ENCODE assay signal across 16 cellular contexts in genomic region chr2:159790323-159790722, GRCh38. TPM values are rescaled to one million over a fixed set of nuclear protein-coding genes. Genes with fewer than 3 reads are reported as not detected.
A peak's percentile ranks its signal among the peaks of the same experiment; 100 is the strongest.
DNase-seq lines count a peak whose midpoint lies in the region; ATAC-seq, FAIRE-seq and TF ChIP-seq lines count a peak whose summit lies in the region.
"Had no signal": no experiment of that assay in that cellular context is flagged by ENCODE, and none has a peak within 500 bp of the region (broad histone marks: within the 10 kb centered on the region; RNA-seq: fewer than 3 reads in every experiment).

No MANE protein-coding gene starts in this region.

- peaks cover 14% of the 10 kb centered on the region for H3K4me1 ChIP-seq in OCI-LY3 (ENCODE audit: low read length)
- H3K4me1 ChIP-seq in naive thymus-derived CD4-positive, alpha-beta T cell (ENCODE audit: control insufficient read depth in 2 of 2, insufficient read depth in 2 of 2, low read length in 2 of 2) = no peaks in the 10 kb centered on the region
- H3K4me1 ChIP-seq: A549 had no signal

- no peaks in the 10 kb centered on the region for H3K9me3 Mint-ChIP-seq in CD14-positive monocyte
- no peaks in the 10 kb centered on the region for H3K9me3 Mint-ChIP-seq in naive thymus-derived CD4-positive, alpha-beta T cell
- H3K9me3 Mint-ChIP-seq: HFFc6 had no signal

- POLR2A ChIA-PET in naive thymus-derived CD4-positive, alpha-beta T cell (lab: Charles Lee) = no interaction called here

- TF ChIP-seq CTCF in CD14-positive monocyte (IDR thresholded peaks at IDR 0.05) = no peak
- no peak for TF ChIP-seq CTCF in OCI-LY3 (IDR thresholded peaks at IDR 0.05; ENCODE audit: low read depth, low read length)

- H3K4me1 Mint-ChIP-seq in CD14-positive monocyte = peaks cover 82% of the 10 kb centered on the region
- peaks cover 0 to 11% (median 0%) of the 10 kb centered on the region in 7 donors for H3K4me1 Mint-ChIP-seq in naive thymus-derived CD4-positive, alpha-beta T cell

- CTCF ChIA-PET in naive thymus-derived CD4-positive, alpha-beta T cell (lab: Charles Lee) = no interaction called here

- H3K27ac ChIP-seq in OCI-LY3 (ENCODE audit: low read length) = no peak overlapping the region
- H3K27ac ChIP-seq in naive thymus-derived CD4-positive, alpha-beta T cell (ENCODE audit: low read depth, low read length) = no peak overlapping the region
- H3K27ac ChIP-seq: A549, C4-2B, KMS-11 had no signal

- intact Hi-C loops in CD14-positive monocyte (cut with micrococcal nuclease) = no loop called here
- intact Hi-C loops in naive thymus-derived CD4-positive, alpha-beta T cell (cut with micrococcal nuclease) = loop anchor here in 1 of 2 donors (10.0 kb wide), 1 partner anchor 176 kb away; the partner anchor contains the start of gene BAZ2B

- no peak overlapping the region for H2AFZ ChIP-seq in OCI-LY3 (ENCODE audit: low read depth, low read length)

- peak; percentile 18 for FAIRE-seq in GM19239 (lab: Jason Lieb, UNC)
- FAIRE-seq: A549 had no signal

- ATAC-seq in HG02852 (IDR thresholded peaks at IDR 0.05; ENCODE audit: unreplicated experiment) = peak; percentile 62
- no peak for ATAC-seq in naive thymus-derived CD4-positive, alpha-beta T cell
- ATAC-seq: A549 had no signal

- DNase-seq in CD14-positive monocyte (ENCODE audit: low spot score) (no peak), GM19239 (ENCODE audit: insufficient read length, low spot score) (no peak), iPS-NIHi7 (ENCODE audit: extremely low spot score) (no peak), DMS53 treated with DMSO at 0.1 percent for 48 hours (lab: John Stamatoyannopoulos, UW; ENCODE audit: unreplicated experiment) (no peak), hippocampal formation (lab: John Stamatoyannopoulos, UW) (no peak)
- no peak for DNase-seq in naive thymus-derived CD4-positive, alpha-beta T cell
- DNase-seq: HFFc6, NCI-H1048, NCI-H1436 treated with DMSO at 0.1 percent for 48 hours, NCI-H2029 treated with DMSO at 0.1 percent for 48 hours, NCI-H748 treated with DMSO at 0.1 percent for 48 hours had no signal

- peak overlapping the region; percentile 19; the same call in 1 of the 2 replicates for H3K4me2 ChIP-seq in OCI-LY3 (ENCODE audit: low read length)
- H3K4me2 ChIP-seq: A549, KMS-11 had no signal

- peak overlapping the region in 6 of 7 donors; percentile 7 to 84 (median 53) for H3K27ac Mint-ChIP-seq in CD14-positive monocyte
- no peak overlapping the region for H3K27ac Mint-ChIP-seq in naive thymus-derived CD4-positive, alpha-beta T cell
- H3K27ac Mint-ChIP-seq: HFFc6 had no signal

- peaks cover 0 to 13% of the 10 kb centered on the region in 2 donors for H3K36me3 Mint-ChIP-seq in CD14-positive monocyte
- peaks cover 0 to 9% (median 0%) of the 10 kb centered on the region in 5 donors for H3K36me3 Mint-ChIP-seq in naive thymus-derived CD4-positive, alpha-beta T cell

- no peak overlapping the region for H3K9ac ChIP-seq in OCI-LY3 (ENCODE audit: low read length)
- H3K9ac ChIP-seq: KMS-11 had no signal

- no peaks in the 10 kb centered on the region for H3K27me3 ChIP-seq in OCI-LY3 (ENCODE audit: low read depth, low read length)
- H3K27me3 ChIP-seq in naive thymus-derived CD4-positive, alpha-beta T cell (ENCODE audit: control insufficient read depth in 2 of 2, insufficient read depth in 2 of 2, low read length in 2 of 2) = no peaks in the 10 kb centered on the region

- H3K4me3 ChIP-seq in OCI-LY3 (ENCODE audit: low read length) = no peak overlapping the region
- H3K4me3 ChIP-seq in naive thymus-derived CD4-positive, alpha-beta T cell (ENCODE audit: low read length) = no peak overlapping the region
- H3K4me3 ChIP-seq: A549 had no signal

- H3K79me2 ChIP-seq in OCI-LY3 (ENCODE audit: low read length) = no peaks in the 10 kb centered on the region

- H3K4me3 Mint-ChIP-seq in CD14-positive monocyte = peak overlapping the region in 1 of 2 donors; percentile 20
- H3K4me3 Mint-ChIP-seq in naive thymus-derived CD4-positive, alpha-beta T cell = no peak overlapping the region
- H3K4me3 Mint-ChIP-seq: HFFc6 had no signal

- no peaks in the 10 kb centered on the region for H3K36me3 ChIP-seq in OCI-LY3 (replicated peaks; ENCODE audit: low read depth, low read length)
- H3K36me3 ChIP-seq in naive thymus-derived CD4-positive, alpha-beta T cell (ENCODE audit: control insufficient read depth in 2 of 3, insufficient read depth in 3 of 3, low read length in 3 of 3) = no peaks in the 10 kb centered on the region

- no peaks in the 10 kb centered on the region for H4K20me1 ChIP-seq in OCI-LY3 (ENCODE audit: insufficient read depth, low read length)

- H3K9me3 ChIP-seq in OCI-LY3 (ENCODE audit: insufficient read depth, low read length) = no peaks in the 10 kb centered on the region
- no peaks in the 10 kb centered on the region for H3K9me3 ChIP-seq in naive thymus-derived CD4-positive, alpha-beta T cell (ENCODE audit: control insufficient read depth in 2 of 3, low read length in 3 of 3)
- H3K9me3 ChIP-seq: A549 had no signal

- H3K27me3 Mint-ChIP-seq in CD14-positive monocyte (ENCODE audit: low read depth in 3 of 3) = peaks cover 0 to 2% (median 0%) of the 10 kb centered on the region in 3 donors
- peaks cover 0 to 1% (median 0%) of the 10 kb centered on the region in 5 donors for H3K27me3 Mint-ChIP-seq in naive thymus-derived CD4-positive, alpha-beta T cell

RNA-seq across cellular contexts. Expression of gene CD302, which starts 7.7 kb away (rescaled TPM):
- 100 to 1,000 TPM; 146 to 214 TPM for polyA plus RNA-seq in CD14-positive monocyte
- total RNA-seq in naive thymus-derived CD4-positive, alpha-beta T cell = 10 to 100 TPM in 1 of 5 experiments, 1 to 10 TPM in 3, under 1 TPM in 1; 0.63 to 30.5 (median 1.3) TPM
- polyA plus RNA-seq in naive thymus-derived CD4-positive, alpha-beta T cell = under 1 TPM; 0.35 to 0.47 TPM

Comparison
In these comparisons a context has a peak if more than half of its experiments do, and no peak if none do; other contexts are left out.
1. H3K27ac Mint-ChIP-seq: peak in CD14-positive monocyte (6 of 7); none in naive thymus-derived CD4-positive, alpha-beta T cell (0 of 9).
2. RNA of gene CD302, which starts 7.7 kb away (polyA plus RNA-seq): 146 to 214 TPM in CD14-positive monocyte; 0.35 to 0.47 TPM in naive thymus-derived CD4-positive, alpha-beta T cell; every median in the first group is over 10 times any median in the second.